Comparison of ENCODE assay signal across 8 cellular contexts in genomic region chr6:168132531-168133184, GRCh38. TPM values are rescaled to one million over a fixed set of nuclear protein-coding genes. Genes with fewer than 3 reads are reported as not detected.
A peak's percentile ranks its signal among the peaks of the same experiment; 100 is the strongest.
DNase-seq lines count a peak whose midpoint lies in the region; ATAC-seq and TF ChIP-seq lines count a peak whose summit lies in the region.

No MANE protein-coding gene starts in this region.

- intact Hi-C loops in left ventricle myocardium superior (cut with micrococcal nuclease) (no loop called here), prostate gland (cut with DNase I) (loop anchor here (2.0 kb wide), 2 partner anchors 72 to 224 kb away; no protein-coding TSS in a partner anchor)

- no peak for TF ChIP-seq POLR2A in prostate gland (IDR thresholded peaks at IDR 0.05)

- H3K4me3 ChIP-seq in prostate gland, result no peak overlapping the region

- TF ChIP-seq CTCF in VCaP (conservative IDR thresholded peaks at IDR 0.05) (peak; percentile 81), prostate gland (IDR thresholded peaks at IDR 0.05) (peak; percentile 11 to 68 (median 54)), GM10248 (IDR thresholded peaks at IDR 0.05; ENCODE audit: control extremely low read depth, extremely low read depth, low read depth, missing control alignments) (no peak)

- 26% methylated on average over 34 of the region's 34 CpGs for WGBS in prostate gland

- DNase-seq in EH (ENCODE audit: low read depth) (peak; percentile 77), left ventricle myocardium superior (peak; percentile 79), prostate gland (ENCODE audit: low spot score) (peak; percentile 58), GM10248 (ENCODE audit: extremely low spot score) (no peak), H4 (ENCODE audit: low spot score) (no peak)
- no peak for DNase-seq in stimulated activated naive CD4-positive, alpha-beta T cell treated with Interleukin-2 at 50 U/mL for 16 hours (lab: John Stamatoyannopoulos, UW)

- no peaks in the 10 kb centered on the region for H3K36me3 ChIP-seq in prostate gland

- H3K27ac ChIP-seq in VCaP, result no peak overlapping the region
- no peak overlapping the region for H3K27ac ChIP-seq in prostate gland

- no peaks in the 10 kb centered on the region for H3K9me3 ChIP-seq in prostate gland

- no peaks in the 10 kb centered on the region for H3K4me1 ChIP-seq in prostate gland (replicated peaks)

- H3K27me3 ChIP-seq in prostate gland (replicated peaks; ENCODE audit: insufficient read depth), result no peaks in the 10 kb centered on the region

- peak; percentile 87 for ATAC-seq in left ventricle myocardium superior
- ATAC-seq in HG02623 (IDR thresholded peaks at IDR 0.05; ENCODE audit: unreplicated experiment), result no peak

- CTCF ChIA-PET in GM10248 (lab: Yijun Ruan, JAX), result interaction anchor here (0.7 kb wide), 1 partner anchor 20 kb away, joined by 4 read pairs; no protein-coding TSS in a partner anchor

- POLR2A ChIA-PET in GM10248 (lab: Yijun Ruan, JAX), result no interaction called here

RNA-seq across cellular contexts. Expression of gene FRMD1, which starts 53.6 kb away (rescaled TPM):
- total RNA-seq in left ventricle myocardium superior (0.45 TPM), prostate gland (1 to 10 TPM in 1 of 2 donors, under 1 TPM in 1; 0.18 to 2.2 TPM)
- total RNA-seq in H4 (2014; rRNA removed; shearing (Covaris generic)), result not detected in 2 replicates

Comparison
In these comparisons a context has a peak if more than half of its experiments do, and no peak if none do; other contexts are left out.
1. DNase-seq: peak in EH (single experiment), left ventricle myocardium superior (single experiment) and prostate gland (single experiment); none in stimulated activated naive CD4-positive, alpha-beta T cell treated with Interleukin-2 at 50 U/mL for 16 hours (single experiment), GM10248 (single experiment) and H4 (single experiment).